Comparison of ENCODE assay signal across 12 cellular contexts in genomic region chr7:23372671-23373070, GRCh38.
DNase-seq lines count a peak whose midpoint lies in the region; ATAC-seq and TF ChIP-seq lines count a peak whose summit lies in the region.
"Had no signal": no experiment of that assay in that cellular context is flagged by ENCODE, and none has a peak within 500 bp of the region (broad histone marks: within the 10 kb centered on the region; RNA-seq: fewer than 3 reads in every experiment).

No MANE protein-coding gene starts in this region.

- H3K27ac ChIP-seq in OCI-LY7 (ENCODE audit: low read depth, low read length, poor library complexity, severe bottlenecking) = peak overlapping the region; percentile 94
- H3K27ac ChIP-seq: thyroid gland, VCaP had no signal

- no peaks in the 10 kb centered on the region; the same call in 1 of the 2 replicates for H3K36me3 ChIP-seq in OCI-LY7 (ENCODE audit: insufficient read depth, low read length)
- H3K36me3 ChIP-seq: thyroid gland had no signal

- H3K9me3 ChIP-seq in OCI-LY7 (ENCODE audit: low read length) = no peaks in the 10 kb centered on the region
- H3K9me3 ChIP-seq: thyroid gland had no signal

- peak overlapping the region; percentile 79 for H3K4me2 ChIP-seq in OCI-LY7 (ENCODE audit: low read length)

- peak overlapping the region; percentile 95 for H3K27ac Mint-ChIP-seq in stimulated activated naive CD8-positive, alpha-beta T cell treated with anti-CD3 and anti-CD28 coated beads, Interleukin-15, Interleukin-2, amounts not matched to agents 100 ng/mL and 50 ng/mL, for 24 hours

- H3K4me3 ChIP-seq in OCI-LY7 (ENCODE audit: low read depth, low read length, poor library complexity, severe bottlenecking) = peak overlapping the region; percentile 51
- no peak overlapping the region for H3K4me3 ChIP-seq in fibroblast of the aortic adventitia (ENCODE audit: low read depth, low read length)
- H3K4me3 ChIP-seq: thyroid gland had no signal

- H3K4me1 ChIP-seq in OCI-LY7 (ENCODE audit: insufficient read depth, low read length, poor library complexity, severe bottlenecking) = peaks cover 83% of the 10 kb centered on the region
- H3K4me1 ChIP-seq: thyroid gland had no signal

- no peaks in the 10 kb centered on the region for H4K20me1 ChIP-seq in OCI-LY7 (ENCODE audit: insufficient read depth, low read length)

- CTCF ChIA-PET in OCI-LY7 (lab: Charles Lee; ENCODE audit: unreplicated experiment) = no interaction called here

- POLR2A ChIA-PET in OCI-LY7 (lab: Charles Lee) = interaction anchor here (0.5 to 4.6 kb wide), 6 partner anchors 11 to 185 kb away, joined by 3 to 33 read pairs (median 4); no protein-coding TSS in a partner anchor

- intact Hi-C loops in OCI-LY7 (cut with micrococcal nuclease; ENCODE audit: unreplicated experiment) = loop anchor here (1.0 kb wide), 1 partner anchor 96 kb away; no protein-coding TSS in a partner anchor

- H3K36me3 Mint-ChIP-seq in stimulated activated naive CD8-positive, alpha-beta T cell treated with anti-CD3 and anti-CD28 coated beads, Interleukin-15, Interleukin-2, amounts not matched to agents 100 ng/mL and 50 ng/mL, for 24 hours (ENCODE audit: low read depth) = no peaks in the 10 kb centered on the region

- no peaks in the 10 kb centered on the region for H3K9me2 ChIP-seq in OCI-LY7 (ENCODE audit: insufficient read depth, low read length)

- TF ChIP-seq CTCF in OCI-LY7 (conservative IDR thresholded peaks at IDR 0.05; ENCODE audit: low read length) = no peak
- TF ChIP-seq CTCF in fibroblast of the aortic adventitia (IDR thresholded peaks at IDR 0.05; ENCODE audit: insufficient read depth, low read length) = no peak

- H2AFZ ChIP-seq in OCI-LY7 (ENCODE audit: low read length) = peak overlapping the region; percentile 1; the same call in 1 of the 2 replicates

- H3K4me3 Mint-ChIP-seq in stimulated activated naive CD8-positive, alpha-beta T cell treated with anti-CD3 and anti-CD28 coated beads, Interleukin-15, Interleukin-2, amounts not matched to agents 100 ng/mL and 50 ng/mL, for 24 hours = no peak overlapping the region

- no peaks in the 10 kb centered on the region for H3K9me3 Mint-ChIP-seq in stimulated activated naive CD8-positive, alpha-beta T cell treated with anti-CD3 and anti-CD28 coated beads, Interleukin-15, Interleukin-2, amounts not matched to agents 100 ng/mL and 50 ng/mL, for 24 hours

- ATAC-seq in stimulated activated naive CD8-positive, alpha-beta T cell treated with anti-CD3 and anti-CD28 coated beads, Interleukin-15, Interleukin-2, amounts not matched to agents 100 U/mL and 50 U/mL, for 24 hours = no peak
- ATAC-seq in SK-N-SH treated with all-trans-retinoic acid at 6 μM for 48 hours (no peak), HG03354 (IDR thresholded peaks at IDR 0.05; ENCODE audit: poor library complexity, severe bottlenecking, unreplicated experiment) (no peak)
- ATAC-seq: right cardiac atrium had no signal

- TSS peak; percentile 50 for BruUV-seq in OCI-LY7 (replicated peaks; lab: Mats Ljungman, UMichigan)

- peaks cover 28% of the 10 kb centered on the region; the same call in 1 of the 2 replicates for H3K79me2 ChIP-seq in OCI-LY7 (ENCODE audit: insufficient read depth, low read depth, low read length)

- peaks cover 83% of the 10 kb centered on the region for H3K4me1 Mint-ChIP-seq in stimulated activated naive CD8-positive, alpha-beta T cell treated with anti-CD3 and anti-CD28 coated beads, Interleukin-15, Interleukin-2, amounts not matched to agents 100 ng/mL and 50 ng/mL, for 24 hours (ENCODE audit: low read depth)

- peaks cover 5% of the 10 kb centered on the region for H3K27me3 Mint-ChIP-seq in stimulated activated naive CD8-positive, alpha-beta T cell treated with anti-CD3 and anti-CD28 coated beads, Interleukin-15, Interleukin-2, amounts not matched to agents 100 ng/mL and 50 ng/mL, for 24 hours

- DNase-seq in stimulated activated naive CD8-positive, alpha-beta T cell treated with anti-CD3 and anti-CD28 coated beads, Interleukin-15, Interleukin-2, amounts not matched to agents 100 U/mL and 50 U/mL, for 24 hours = no peak
- no peak for DNase-seq in OCI-LY7 (ENCODE audit: low spot score)
- DNase-seq in fibroblast of the aortic adventitia (ENCODE audit: low read depth) = peak; percentile 82
- no peak for DNase-seq in superior temporal gyrus (ENCODE audit: extremely low spot score)
- DNase-seq in GM19240 (ENCODE audit: insufficient read length, low spot score) = no peak
- DNase-seq: nucleus accumbens, right cardiac atrium, thyroid gland had no signal

TF ChIP-seq in SK-N-SH treated with all-trans-retinoic acid at 6 μM for 48 hours, 23 proteins besides CTCF, POLR2A, EP300 and RAD21:
- TF ChIP-seq TSHZ2 (CRISPR knock-in tag; IDR thresholded peaks at IDR 0.05) = no peak
- TF ChIP-seq ZNF70 (CRISPR knock-in tag; IDR thresholded peaks at IDR 0.05) = no peak
- TF ChIP-seq ZNF565 (CRISPR knock-in tag; conservative IDR thresholded peaks at IDR 0.05; ENCODE audit: low read depth) = no peak
- TF ChIP-seq CREB5 (CRISPR knock-in tag; IDR thresholded peaks at IDR 0.05; ENCODE audit: low read depth) = no peak
- TF ChIP-seq ZFP30 (CRISPR knock-in tag; IDR thresholded peaks at IDR 0.05) = no peak
